In genomic region chr22:42662114-42663021, GRCh38 we compare ENCODE assay signal across 7 cellular contexts. TPM values are rescaled to one million over a fixed set of nuclear protein-coding genes. Genes with fewer than 3 reads are reported as not detected.
A peak's percentile ranks its signal among the peaks of the same experiment; 100 is the strongest.
DNase-seq lines count a peak whose midpoint lies in the region; ATAC-seq and TF ChIP-seq lines count a peak whose summit lies in the region.

No MANE protein-coding gene starts in this region.

- peak; percentile 89 for TF ChIP-seq CTCF in GM12872 (IDR thresholded peaks at IDR 0.05; ENCODE audit: insufficient read depth, low read depth, low read length)

- no peaks in the 10 kb centered on the region for H3K36me3 Mint-ChIP-seq in T-helper 1 cell treated with Interleukin-12 subunit alpha and Interleukin-12 subunit beta and Interleukin-4 antibody, amounts not matched to agents 30 μg/mL and 1 μg/mL, for 36 hours (ENCODE audit: low read depth)

- peak overlapping the region; percentile 43 for H3K4me3 ChIP-seq in Jurkat, Clone E6-1 (ENCODE audit: low read length)

- ATAC-seq in sciatic nerve = peak; percentile 93

- H3K4me3 Mint-ChIP-seq in T-helper 1 cell treated with Interleukin-12 subunit alpha and Interleukin-12 subunit beta and Interleukin-4 antibody, amounts not matched to agents 30 μg/mL and 1 μg/mL, for 36 hours = peak overlapping the region; percentile 42

- no peaks in the 10 kb centered on the region for H3K9me3 Mint-ChIP-seq in T-helper 1 cell treated with Interleukin-12 subunit alpha and Interleukin-12 subunit beta and Interleukin-4 antibody, amounts not matched to agents 30 μg/mL and 1 μg/mL, for 36 hours

- no peak for DNase-seq in Jurkat, Clone E6-1 (ENCODE audit: low read depth, low spot score)
- DNase-seq in anterior cingulate cortex (lab: John Stamatoyannopoulos, UW) (peak in 51 of 58 donors; percentile 20 to 86 (median 53)), hypothalamus (lab: John Stamatoyannopoulos, UW) (peak in 45 of 51 donors; percentile 10 to 83 (median 55)), sciatic nerve (ENCODE audit: low spot score) (peak; percentile 94), foreskin melanocyte (no peak)

- peaks cover 14% of the 10 kb centered on the region for H3K27me3 Mint-ChIP-seq in T-helper 1 cell treated with Interleukin-12 subunit alpha and Interleukin-12 subunit beta and Interleukin-4 antibody, amounts not matched to agents 30 μg/mL and 1 μg/mL, for 36 hours (ENCODE audit: low read depth)

- intact Hi-C loops in sciatic nerve (cut with DNase I) = no loop called here

- H3K4me1 Mint-ChIP-seq in T-helper 1 cell treated with Interleukin-12 subunit alpha and Interleukin-12 subunit beta and Interleukin-4 antibody, amounts not matched to agents 30 μg/mL and 1 μg/mL, for 36 hours (ENCODE audit: low read depth) = peaks cover 7% of the 10 kb centered on the region

- H3K27ac Mint-ChIP-seq in T-helper 1 cell treated with Interleukin-12 subunit alpha and Interleukin-12 subunit beta and Interleukin-4 antibody, amounts not matched to agents 30 μg/mL and 1 μg/mL, for 36 hours = no peak overlapping the region

RNA-seq across cellular contexts. Expression of gene CYB5R3, which starts 13.2 kb away (rescaled TPM):
- polyA plus RNA-seq in Jurkat, Clone E6-1 (2012; ENCODE audit: insufficient read depth, insufficient read length) = 119 TPM
- 241 TPM for total RNA-seq in sciatic nerve

RNA-seq across cellular contexts. Expression of gene ATP5MGL, which starts 22.0 kb away (rescaled TPM):
- polyA plus RNA-seq in Jurkat, Clone E6-1 (2012; ENCODE audit: insufficient read depth, insufficient read length) = not detected
- total RNA-seq in sciatic nerve = 0.45 TPM

RNA-seq across cellular contexts. Expression of gene POLDIP3, which starts 47.7 kb away (rescaled TPM):
- 110 TPM for polyA plus RNA-seq in Jurkat, Clone E6-1 (2012; ENCODE audit: insufficient read depth, insufficient read length)
- 81.5 TPM for total RNA-seq in sciatic nerve

RNA-seq across cellular contexts. Expression of gene A4GALT, which starts 58.3 kb away (rescaled TPM):
- not detected for polyA plus RNA-seq in Jurkat, Clone E6-1 (2012; ENCODE audit: insufficient read depth, insufficient read length)
- total RNA-seq in sciatic nerve = 106 TPM

Comparison
In these comparisons a context has a peak if more than half of its experiments do, and no peak if none do; other contexts are left out.
1. DNase-seq: peak in anterior cingulate cortex (51 of 58), hypothalamus (45 of 51) and sciatic nerve (single experiment); none in Jurkat, Clone E6-1 (single experiment) and foreskin melanocyte (single experiment).